ENCODE assay signal across 19 cellular contexts in the genomic region with DNA sequence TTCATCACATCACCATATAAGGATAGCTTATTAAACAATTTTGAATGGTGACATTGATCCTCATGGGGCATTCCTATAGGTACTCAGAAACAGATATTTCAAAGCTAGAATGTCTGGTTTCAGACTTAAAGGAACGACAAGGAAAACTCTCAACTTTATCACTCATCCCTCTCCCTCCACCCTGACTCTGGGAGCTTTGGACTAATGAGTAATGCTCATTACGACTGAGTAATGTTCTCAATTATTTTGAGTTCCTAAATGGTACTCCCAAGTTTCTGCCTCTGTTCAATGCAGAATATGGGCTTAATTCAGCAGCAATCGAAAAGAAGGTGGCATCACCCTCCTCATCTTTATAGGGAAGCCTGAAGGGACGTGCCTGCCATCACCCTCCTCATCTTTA. TPM values are rescaled to one million over a fixed set of nuclear protein-coding genes. Genes with fewer than 3 reads are reported as not detected.
"Had no signal": no experiment of that assay in that cellular context is flagged by ENCODE, and none has a peak within 500 bp of the region (broad histone marks: within the 10 kb centered on the region; RNA-seq: fewer than 3 reads in every experiment).

No MANE protein-coding gene starts in this region.

- FAIRE-seq: colon, frontal cortex had no signal

- H3K27me3 ChIP-seq: esophagus squamous epithelium, heart left ventricle, ovary, right atrium auricular region, sigmoid colon had no signal

- DNase-seq: effector memory CD8-positive, alpha-beta T cell; esophagus squamous epithelium; heart left ventricle; hippocampal formation; kidney glomerular epithelial cell; natural killer cell; ovary; sigmoid colon; stimulated activated CD4-positive, alpha-beta T cell treated with anti-CD3 and anti-CD28 coated beads, Interleukin-2, amount 100 ng/mL, for 24 hours; stimulated activated CD4-positive, alpha-beta T cell treated with anti-CD3 and anti-CD28 coated beads, Interleukin-4, amount 100 ng/mL, for 4 hours; stimulated activated naive B cell treated with anti-CD40 and anti-IgM and Interleukin-4, amounts not matched to agents 10 μg/mL and 1 μg/mL and 100 μg/mL, for 72 hours; stimulated activated naive CD8-positive, alpha-beta T cell treated with anti-CD3 and anti-CD28 coated beads, Interleukin-15, amount 100 ng/mL, for 72 hours; trophoblast cell had no signal

- H3K27ac ChIP-seq: esophagus squamous epithelium, heart left ventricle, ovary, sigmoid colon, thoracic aorta had no signal

- ATAC-seq: effector memory CD8-positive, alpha-beta T cell; heart left ventricle; natural killer cell; stimulated activated naive B cell treated with anti-CD40 and anti-IgM and Interleukin-4, amounts not matched to agents 10 μg/mL and 1 μg/mL and 100 μg/mL, for 72 hours; stimulated activated naive CD8-positive, alpha-beta T cell treated with anti-CD3 and anti-CD28 coated beads, Interleukin-15, amount 100 ng/mL, for 72 hours had no signal

- H3K36me3 ChIP-seq: esophagus squamous epithelium, heart left ventricle, ovary, right atrium auricular region, sigmoid colon, thoracic aorta had no signal

- H3K4me3 ChIP-seq: esophagus squamous epithelium, heart left ventricle, ovary, right atrium auricular region, sigmoid colon, skin epidermis, thoracic aorta had no signal

RNA-seq across cellular contexts. Expression of a gene that starts 44.2 kb away (rescaled TPM):
- polyA plus RNA-seq: heart left ventricle, liver had no signal
